In the genomic region with DNA sequence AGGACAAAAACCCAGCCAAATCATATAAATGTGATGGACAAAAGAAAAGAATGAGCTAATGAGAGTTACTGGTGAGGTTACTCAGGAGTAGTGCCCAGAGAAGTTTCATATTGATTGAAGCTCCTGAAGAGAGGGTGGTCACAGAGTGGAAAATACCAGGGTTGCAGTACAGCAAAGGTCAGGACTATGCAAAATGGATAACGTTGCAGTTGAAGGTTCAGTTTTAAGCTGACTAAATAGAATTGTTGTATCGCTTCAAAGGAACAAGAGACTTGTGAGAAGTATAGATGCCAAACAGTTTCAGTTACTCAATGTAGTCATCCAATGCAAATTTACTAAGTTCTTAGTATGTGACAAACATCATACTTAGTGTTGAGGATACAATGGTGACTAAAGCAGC, we compare ENCODE assay signal across 1 cellular context.
TF ChIP-seq lines count a peak whose summit lies in the region.

No MANE protein-coding gene starts in this region.

TF ChIP-seq in HepG2, 621 proteins besides CTCF, POLR2A, EP300 and RAD21 (continued from another document and continues in another):
- TF ChIP-seq BRF2 (CRISPR knock-in tag; IDR thresholded peaks at IDR 0.05) (no peak), RFX1 (IDR thresholded peaks at IDR 0.05) (no peak), IRX3 (CRISPR knock-in tag; IDR thresholded peaks at IDR 0.05; ENCODE audit: borderline replicate concordance, low read depth) (no peak), SATB2 (CRISPR knock-in tag; IDR thresholded peaks at IDR 0.05) (no peak), ZBED4 (CRISPR knock-in tag; IDR thresholded peaks at IDR 0.05; ENCODE audit: borderline replicate concordance) (no peak; the same call in 1 of the 2 replicates), KDM5A (IDR thresholded peaks at IDR 0.05; ENCODE audit: borderline replicate concordance, low read length) (no peak), TBL1XR1 (IDR thresholded peaks at IDR 0.05; ENCODE audit: borderline replicate concordance, low read length, partially characterized antibody) (no peak), ZKSCAN5 (CRISPR knock-in tag; IDR thresholded peaks at IDR 0.05) (no peak), FOXP1 (IDR thresholded peaks at IDR 0.05) (no peak), FOXP1 (CRISPR knock-in tag; IDR thresholded peaks at IDR 0.05) (peak; percentile 53; the same call in 1 of the 2 replicates), ZNF235 (CRISPR knock-in tag; IDR thresholded peaks at IDR 0.05; ENCODE audit: borderline replicate concordance) (no peak), MYPOP (CRISPR knock-in tag; IDR thresholded peaks at IDR 0.05) (no peak), KMT2A (CRISPR knock-in tag; IDR thresholded peaks at IDR 0.05) (no peak), ATF1 (CRISPR knock-in tag; IDR thresholded peaks at IDR 0.05) (no peak), KDM2A (CRISPR knock-in tag; IDR thresholded peaks at IDR 0.05; ENCODE audit: borderline replicate concordance, low read depth) (no peak), ZBTB3 (CRISPR knock-in tag; IDR thresholded peaks at IDR 0.05; ENCODE audit: borderline replicate concordance, low read depth) (no peak), ETV6 (CRISPR knock-in tag; conservative IDR thresholded peaks at IDR 0.05) (no peak), DDIT3 (CRISPR knock-in tag; IDR thresholded peaks at IDR 0.05) (no peak), SMARCE1 (IDR thresholded peaks at IDR 0.05; ENCODE audit: borderline replicate concordance) (no peak), ZSCAN9 (CRISPR knock-in tag; IDR thresholded peaks at IDR 0.05; ENCODE audit: borderline replicate concordance) (no peak), ZNF460 (CRISPR knock-in tag; IDR thresholded peaks at IDR 0.05; ENCODE audit: borderline replicate concordance) (no peak), ARNTL (CRISPR knock-in tag; IDR thresholded peaks at IDR 0.05) (no peak), ZNF121 (CRISPR knock-in tag; IDR thresholded peaks at IDR 0.05) (no peak), ZSCAN20 (CRISPR knock-in tag; IDR thresholded peaks at IDR 0.05; ENCODE audit: borderline replicate concordance) (no peak), LCORL (IDR thresholded peaks at IDR 0.05) (peak; percentile 59; the same call in 1 of the 2 replicates), LCORL (CRISPR knock-in tag; IDR thresholded peaks at IDR 0.05) (no peak; the same call in 1 of the 2 replicates), AGO2 (optimal IDR thresholded peaks at IDR 0.05; ENCODE audit: low read depth, low read length) (no peak), ZBTB43 (CRISPR knock-in tag; conservative IDR thresholded peaks at IDR 0.05) (no peak), ZSCAN29 (CRISPR knock-in tag; conservative IDR thresholded peaks at IDR 0.05) (peak; percentile 71), MLX (CRISPR knock-in tag; IDR thresholded peaks at IDR 0.05) (no peak), MAZ (IDR thresholded peaks at IDR 0.05; ENCODE audit: borderline replicate concordance, low read depth, low read length) (no peak), MAZ (CRISPR knock-in tag; IDR thresholded peaks at IDR 0.05; ENCODE audit: low read depth) (no peak), ZNF138 (CRISPR knock-in tag; IDR thresholded peaks at IDR 0.05; ENCODE audit: low read depth) (no peak), MBD4 (IDR thresholded peaks at IDR 0.05; ENCODE audit: borderline replicate concordance, low read length) (no peak; the same call in 1 of the 2 replicates), ZNF432 (CRISPR knock-in tag; IDR thresholded peaks at IDR 0.05; ENCODE audit: borderline replicate concordance) (no peak), FOXA1 (IDR thresholded peaks at IDR 0.05) (no peak), FOXA1 (CRISPR knock-in tag; IDR thresholded peaks at IDR 0.05) (peak; percentile 46; the same call in 1 of the 2 replicates), FOXO1 (CRISPR knock-in tag; IDR thresholded peaks at IDR 0.05) (no peak), TBX3 (IDR thresholded peaks at IDR 0.05; ENCODE audit: borderline replicate concordance) (peak; percentile 17; the same call in 1 of the 2 replicates), TEF (CRISPR knock-in tag; IDR thresholded peaks at IDR 0.05) (no peak), HNF4G (IDR thresholded peaks at IDR 0.05; ENCODE audit: borderline replicate concordance, low read depth, low read length) (peak; percentile 68), HNF4G (CRISPR knock-in tag; IDR thresholded peaks at IDR 0.05; ENCODE audit: borderline replicate concordance, low read depth) (no peak), SNAPC2 (CRISPR knock-in tag; IDR thresholded peaks at IDR 0.05) (peak; percentile 81; the same call in 1 of the 2 replicates), ZNF430 (CRISPR knock-in tag; IDR thresholded peaks at IDR 0.05) (no peak), AHR (CRISPR knock-in tag; IDR thresholded peaks at IDR 0.05) (no peak)
- TF ChIP-seq, protein P1, sequence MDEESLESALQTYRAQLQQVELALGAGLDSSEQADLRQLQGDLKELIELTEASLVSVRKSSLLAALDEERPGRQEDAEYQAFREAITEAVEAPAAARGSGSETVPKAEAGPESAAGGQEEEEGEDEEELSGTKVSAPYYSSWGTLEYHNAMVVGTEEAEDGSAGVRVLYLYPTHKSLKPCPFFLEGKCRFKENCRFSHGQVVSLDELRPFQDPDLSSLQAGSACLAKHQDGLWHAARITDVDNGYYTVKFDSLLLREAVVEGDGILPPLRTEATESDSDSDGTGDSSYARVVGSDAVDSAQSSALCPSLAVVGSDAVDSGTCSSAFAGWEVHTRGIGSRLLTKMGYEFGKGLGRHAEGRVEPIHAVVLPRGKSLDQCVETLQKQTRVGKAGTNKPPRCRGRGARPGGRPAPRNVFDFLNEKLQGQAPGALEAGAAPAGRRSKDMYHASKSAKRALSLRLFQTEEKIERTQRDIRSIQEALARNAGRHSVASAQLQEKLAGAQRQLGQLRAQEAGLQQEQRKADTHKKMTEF (CRISPR knock-in tag; IDR thresholded peaks at IDR 0.05) = peak; percentile 73; the same call in 1 of the 2 replicates
- TF ChIP-seq, protein P2, sequence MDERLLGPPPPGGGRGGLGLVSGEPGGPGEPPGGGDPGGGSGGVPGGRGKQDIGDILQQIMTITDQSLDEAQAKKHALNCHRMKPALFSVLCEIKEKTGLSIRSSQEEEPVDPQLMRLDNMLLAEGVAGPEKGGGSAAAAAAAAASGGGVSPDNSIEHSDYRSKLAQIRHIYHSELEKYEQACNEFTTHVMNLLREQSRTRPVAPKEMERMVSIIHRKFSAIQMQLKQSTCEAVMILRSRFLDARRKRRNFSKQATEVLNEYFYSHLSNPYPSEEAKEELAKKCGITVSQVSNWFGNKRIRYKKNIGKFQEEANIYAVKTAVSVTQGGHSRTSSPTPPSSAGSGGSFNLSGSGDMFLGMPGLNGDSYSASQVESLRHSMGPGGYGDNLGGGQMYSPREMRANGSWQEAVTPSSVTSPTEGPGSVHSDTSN (CRISPR knock-in tag; IDR thresholded peaks at IDR 0.05) = no peak
- TF ChIP-seq, protein P3, sequence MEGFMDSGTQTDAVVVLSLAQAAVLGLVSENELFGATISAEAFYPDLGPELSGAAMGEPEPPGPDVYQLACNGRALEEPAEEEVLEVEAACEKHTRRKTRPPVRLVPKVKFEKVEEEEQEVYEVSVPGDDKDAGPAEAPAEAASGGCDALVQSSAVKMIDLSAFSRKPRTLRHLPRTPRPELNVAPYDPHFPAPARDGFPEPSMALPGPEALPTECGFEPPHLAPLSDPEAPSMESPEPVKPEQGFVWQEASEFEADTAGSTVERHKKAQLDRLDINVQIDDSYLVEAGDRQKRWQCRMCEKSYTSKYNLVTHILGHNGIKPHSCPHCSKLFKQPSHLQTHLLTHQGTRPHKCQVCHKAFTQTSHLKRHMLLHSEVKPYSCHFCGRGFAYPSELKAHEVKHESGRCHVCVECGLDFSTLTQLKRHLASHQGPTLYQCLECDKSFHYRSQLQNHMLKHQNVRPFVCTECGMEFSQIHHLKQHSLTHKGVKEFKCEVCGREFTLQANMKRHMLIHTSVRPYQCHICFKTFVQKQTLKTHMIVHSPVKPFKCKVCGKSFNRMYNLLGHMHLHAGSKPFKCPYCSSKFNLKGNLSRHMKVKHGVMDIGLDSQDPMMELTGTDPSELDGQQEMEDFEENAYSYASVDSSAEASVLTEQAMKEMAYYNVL (CRISPR knock-in tag; IDR thresholded peaks at IDR 0.05; ENCODE audit: borderline replicate concordance) = no peak; the same call in 1 of the 2 replicates
- TF ChIP-seq, protein P4, sequence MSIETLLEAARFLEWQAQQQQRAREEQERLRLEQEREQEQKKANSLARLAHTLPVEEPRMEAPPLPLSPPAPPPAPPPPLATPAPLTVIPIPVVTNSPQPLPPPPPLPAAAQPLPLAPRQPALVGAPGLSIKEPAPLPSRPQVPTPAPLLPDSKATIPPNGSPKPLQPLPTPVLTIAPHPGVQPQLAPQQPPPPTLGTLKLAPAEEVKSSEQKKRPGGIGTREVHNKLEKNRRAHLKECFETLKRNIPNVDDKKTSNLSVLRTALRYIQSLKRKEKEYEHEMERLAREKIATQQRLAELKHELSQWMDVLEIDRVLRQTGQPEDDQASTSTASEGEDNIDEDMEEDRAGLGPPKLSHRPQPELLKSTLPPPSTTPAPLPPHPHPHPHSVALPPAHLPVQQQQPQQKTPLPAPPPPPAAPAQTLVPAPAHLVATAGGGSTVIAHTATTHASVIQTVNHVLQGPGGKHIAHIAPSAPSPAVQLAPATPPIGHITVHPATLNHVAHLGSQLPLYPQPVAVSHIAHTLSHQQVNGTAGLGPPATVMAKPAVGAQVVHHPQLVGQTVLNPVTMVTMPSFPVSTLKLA (IDR thresholded peaks at IDR 0.05) = no peak
